1 cellular context compared by ENCODE assay signal in the genomic region with DNA sequence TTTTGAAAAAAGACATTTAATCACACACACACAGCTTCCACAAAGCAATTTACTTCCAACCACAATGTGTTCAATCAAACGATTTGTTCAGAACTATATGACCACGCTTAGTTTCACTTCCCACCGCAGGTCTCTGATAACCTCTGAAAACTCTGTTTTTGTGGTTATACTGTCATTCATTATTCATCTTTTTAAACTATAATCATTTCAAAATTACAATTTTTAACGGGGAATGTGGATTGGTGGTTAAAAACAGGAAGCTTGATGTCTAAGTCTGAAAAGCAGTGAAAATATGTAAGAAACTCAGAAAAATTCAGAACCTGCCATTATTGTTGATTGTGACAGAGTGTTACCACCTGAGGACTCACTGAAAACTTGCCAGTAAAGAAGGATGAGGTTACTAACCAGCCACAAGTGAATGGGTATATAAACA.
TF ChIP-seq lines count a peak whose summit lies in the region.

No MANE protein-coding gene starts in this region.

TF ChIP-seq in HepG2, 621 proteins besides CTCF, POLR2A, EP300 and RAD21:
- TF ChIP-seq RNF2 (conservative IDR thresholded peaks at IDR 0.05; ENCODE audit: low read depth) (no peak), ISX (CRISPR knock-in tag; conservative IDR thresholded peaks at IDR 0.05) (no peak), ZNF207 (IDR thresholded peaks at IDR 0.05; ENCODE audit: borderline replicate concordance) (no peak), ZFX (CRISPR knock-in tag; IDR thresholded peaks at IDR 0.05; ENCODE audit: low read depth) (no peak), PCBP1 (IDR thresholded peaks at IDR 0.05; ENCODE audit: borderline replicate concordance, low read depth, low read length) (no peak), NCOA5 (CRISPR knock-in tag; IDR thresholded peaks at IDR 0.05) (no peak), ZNF34 (CRISPR knock-in tag; IDR thresholded peaks at IDR 0.05; ENCODE audit: borderline replicate concordance) (no peak)
- TF ChIP-seq, protein P1, sequence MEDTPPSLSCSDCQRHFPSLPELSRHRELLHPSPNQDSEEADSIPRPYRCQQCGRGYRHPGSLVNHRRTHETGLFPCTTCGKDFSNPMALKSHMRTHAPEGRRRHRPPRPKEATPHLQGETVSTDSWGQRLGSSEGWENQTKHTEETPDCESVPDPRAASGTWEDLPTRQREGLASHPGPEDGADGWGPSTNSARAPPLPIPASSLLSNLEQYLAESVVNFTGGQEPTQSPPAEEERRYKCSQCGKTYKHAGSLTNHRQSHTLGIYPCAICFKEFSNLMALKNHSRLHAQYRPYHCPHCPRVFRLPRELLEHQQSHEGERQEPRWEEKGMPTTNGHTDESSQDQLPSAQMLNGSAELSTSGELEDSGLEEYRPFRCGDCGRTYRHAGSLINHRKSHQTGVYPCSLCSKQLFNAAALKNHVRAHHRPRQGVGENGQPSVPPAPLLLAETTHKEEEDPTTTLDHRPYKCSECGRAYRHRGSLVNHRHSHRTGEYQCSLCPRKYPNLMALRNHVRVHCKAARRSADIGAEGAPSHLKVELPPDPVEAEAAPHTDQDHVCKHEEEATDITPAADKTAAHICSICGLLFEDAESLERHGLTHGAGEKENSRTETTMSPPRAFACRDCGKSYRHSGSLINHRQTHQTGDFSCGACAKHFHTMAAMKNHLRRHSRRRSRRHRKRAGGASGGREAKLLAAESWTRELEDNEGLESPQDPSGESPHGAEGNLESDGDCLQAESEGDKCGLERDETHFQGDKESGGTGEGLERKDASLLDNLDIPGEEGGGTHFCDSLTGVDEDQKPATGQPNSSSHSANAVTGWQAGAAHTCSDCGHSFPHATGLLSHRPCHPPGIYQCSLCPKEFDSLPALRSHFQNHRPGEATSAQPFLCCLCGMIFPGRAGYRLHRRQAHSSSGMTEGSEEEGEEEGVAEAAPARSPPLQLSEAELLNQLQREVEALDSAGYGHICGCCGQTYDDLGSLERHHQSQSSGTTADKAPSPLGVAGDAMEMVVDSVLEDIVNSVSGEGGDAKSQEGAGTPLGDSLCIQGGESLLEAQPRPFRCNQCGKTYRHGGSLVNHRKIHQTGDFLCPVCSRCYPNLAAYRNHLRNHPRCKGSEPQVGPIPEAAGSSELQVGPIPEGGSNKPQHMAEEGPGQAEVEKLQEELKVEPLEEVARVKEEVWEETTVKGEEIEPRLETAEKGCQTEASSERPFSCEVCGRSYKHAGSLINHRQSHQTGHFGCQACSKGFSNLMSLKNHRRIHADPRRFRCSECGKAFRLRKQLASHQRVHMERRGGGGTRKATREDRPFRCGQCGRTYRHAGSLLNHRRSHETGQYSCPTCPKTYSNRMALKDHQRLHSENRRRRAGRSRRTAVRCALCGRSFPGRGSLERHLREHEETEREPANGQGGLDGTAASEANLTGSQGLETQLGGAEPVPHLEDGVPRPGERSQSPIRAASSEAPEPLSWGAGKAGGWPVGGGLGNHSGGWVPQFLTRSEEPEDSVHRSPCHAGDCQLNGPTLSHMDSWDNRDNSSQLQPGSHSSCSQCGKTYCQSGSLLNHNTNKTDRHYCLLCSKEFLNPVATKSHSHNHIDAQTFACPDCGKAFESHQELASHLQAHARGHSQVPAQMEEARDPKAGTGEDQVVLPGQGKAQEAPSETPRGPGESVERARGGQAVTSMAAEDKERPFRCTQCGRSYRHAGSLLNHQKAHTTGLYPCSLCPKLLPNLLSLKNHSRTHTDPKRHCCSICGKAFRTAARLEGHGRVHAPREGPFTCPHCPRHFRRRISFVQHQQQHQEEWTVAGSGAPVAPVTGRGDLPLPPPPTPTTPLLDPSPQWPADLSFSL (CRISPR knock-in tag; IDR thresholded peaks at IDR 0.05), result no peak
- TF ChIP-seq, protein P2, sequence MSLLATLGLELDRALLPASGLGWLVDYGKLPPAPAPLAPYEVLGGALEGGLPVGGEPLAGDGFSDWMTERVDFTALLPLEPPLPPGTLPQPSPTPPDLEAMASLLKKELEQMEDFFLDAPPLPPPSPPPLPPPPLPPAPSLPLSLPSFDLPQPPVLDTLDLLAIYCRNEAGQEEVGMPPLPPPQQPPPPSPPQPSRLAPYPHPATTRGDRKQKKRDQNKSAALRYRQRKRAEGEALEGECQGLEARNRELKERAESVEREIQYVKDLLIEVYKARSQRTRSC (CRISPR knock-in tag; IDR thresholded peaks at IDR 0.05; ENCODE audit: low read depth), result no peak
